ENCODE assay signal across 14 cellular contexts in genomic region chr13:110024646-110024980, GRCh38.
DNase-seq lines count a peak whose midpoint lies in the region; ATAC-seq and TF ChIP-seq lines count a peak whose summit lies in the region.
"Had no signal": no experiment of that assay in that cellular context is flagged by ENCODE, and none has a peak within 500 bp of the region (broad histone marks: within the 10 kb centered on the region; RNA-seq: fewer than 3 reads in every experiment).

No MANE protein-coding gene starts in this region.

- 0% methylated on average over 1 of the region's 1 CpG for WGBS in gastroesophageal sphincter (ENCODE audit: low coverage in 1 of 2), 2 donors
- WGBS in sigmoid colon, 2 donors, result 0 to 1% methylated on average over 1 of the region's 1 CpG

- H3K27ac ChIP-seq in BLaER1 treated with 17β-estradiol and CSF1 and Interleukin-3, amounts not matched to agents 10 nM and 100 nM, result peak overlapping the region in 5 of 11 experiments; percentile 39 to 66 (median 52); a peak in 5 of 22 replicates
- H3K27ac ChIP-seq in gastroesophageal sphincter (peak overlapping the region; percentile 84 to 93 (median 88)), sigmoid colon (peak overlapping the region; percentile 74 to 86 (median 80)), upper lobe of right lung (no peak overlapping the region)
- H3K27ac ChIP-seq: spleen had no signal

- H3K27me3 ChIP-seq in BLaER1 treated with 17β-estradiol and CSF1 and Interleukin-3, amounts not matched to agents 10 nM and 100 nM, result no peaks in the 10 kb centered on the region
- H3K27me3 ChIP-seq in adipocyte (replicated peaks; ENCODE audit: control insufficient read depth, insufficient read depth, low read length), result no peaks in the 10 kb centered on the region
- H3K27me3 ChIP-seq in gastroesophageal sphincter, result no peaks in the 10 kb centered on the region
- no peaks in the 10 kb centered on the region for H3K27me3 ChIP-seq in sigmoid colon
- H3K27me3 ChIP-seq in upper lobe of right lung, result no peaks in the 10 kb centered on the region
- H3K27me3 ChIP-seq: SJCRH30 had no signal

- peaks cover 13 to 31% (median 21%) of the 10 kb centered on the region in 10 experiments for H3K4me1 ChIP-seq in BLaER1 treated with 17β-estradiol and CSF1 and Interleukin-3, amounts not matched to agents 10 nM and 100 nM
- peaks cover 16% of the 10 kb centered on the region for H3K4me1 ChIP-seq in adipocyte (ENCODE audit: control insufficient read depth, insufficient read depth, low read length)
- peaks cover 4 to 22% (median 10%) of the 10 kb centered on the region in 3 donors for H3K4me1 ChIP-seq in gastroesophageal sphincter
- peaks cover 0 to 21% (median 19%) of the 10 kb centered on the region in 4 donors for H3K4me1 ChIP-seq in sigmoid colon
- H3K4me1 ChIP-seq in upper lobe of right lung, result no peaks in the 10 kb centered on the region
- H3K4me1 ChIP-seq: spleen had no signal

- H3K36me3 ChIP-seq in BLaER1 treated with 17β-estradiol and CSF1 and Interleukin-3, amounts not matched to agents 10 nM and 100 nM, result peaks cover 0 to 14% (median 0%) of the 10 kb centered on the region in 11 experiments; a peak in 1 of 22 replicates
- no peaks in the 10 kb centered on the region for H3K36me3 ChIP-seq in adipocyte (ENCODE audit: control insufficient read depth, insufficient read depth, low read length, severe bottlenecking)
- H3K36me3 ChIP-seq in gastroesophageal sphincter, result no peaks in the 10 kb centered on the region
- H3K36me3 ChIP-seq in sigmoid colon, result no peaks in the 10 kb centered on the region
- H3K36me3 ChIP-seq in upper lobe of right lung, result no peaks in the 10 kb centered on the region
- H3K36me3 ChIP-seq: SJCRH30, spleen had no signal

- DNase-seq in adipocyte (ENCODE audit: low read depth) (no peak), sigmoid colon (no peak), HK-2 (ENCODE audit: unreplicated experiment) (no peak), upper lobe of right lung (no peak)
- DNase-seq in effector CD8-positive, alpha-beta T cell (lab: John Stamatoyannopoulos, UW), result no peak
- DNase-seq: activated B cell treated with CpG ODN at 0.5 μM for 24 hours; activated naive CD8-positive, alpha-beta T cell treated with anti-CD3 and anti-CD28 coated beads, Interleukin-2, amount 10 ng/mL, durations not matched to agents 7 days and 5 days; endodermal cell; spleen; T-helper 17 cell had no signal

- H3K9ac ChIP-seq in BLaER1 treated with 17β-estradiol and CSF1 and Interleukin-3, amounts not matched to agents 10 nM and 100 nM, result peak overlapping the region in 3 of 11 experiments; percentile 37 to 61 (median 53); a peak in 4 of 22 replicates
- peak overlapping the region; percentile 35 for H3K9ac ChIP-seq in adipocyte (ENCODE audit: low read length)

- TF ChIP-seq CTCF in gastroesophageal sphincter (IDR thresholded peaks at IDR 0.05) (no peak), sigmoid colon (IDR thresholded peaks at IDR 0.05) (no peak), upper lobe of right lung (IDR thresholded peaks at IDR 0.05) (no peak)

- TF ChIP-seq POLR2A in gastroesophageal sphincter (IDR thresholded peaks at IDR 0.05), result no peak
- no peak for TF ChIP-seq POLR2A in sigmoid colon (IDR thresholded peaks at IDR 0.05)

- peak overlapping the region; percentile 64 to 92 (median 84); a peak in 21 of 22 replicates for H3K4me2 ChIP-seq in BLaER1 treated with 17β-estradiol and CSF1 and Interleukin-3, amounts not matched to agents 10 nM and 100 nM

- peaks cover 0 to 44% (median 12%) of the 10 kb centered on the region in 11 experiments; a peak in 15 of 22 replicates for H3K9me3 ChIP-seq in BLaER1 treated with 17β-estradiol and CSF1 and Interleukin-3, amounts not matched to agents 10 nM and 100 nM (replicated peaks in 1 of 11)
- H3K9me3 ChIP-seq in adipocyte (ENCODE audit: control insufficient read depth, low read length) (peaks cover 8% of the 10 kb centered on the region), gastroesophageal sphincter (no peaks in the 10 kb centered on the region), sigmoid colon (no peaks in the 10 kb centered on the region), upper lobe of right lung (no peaks in the 10 kb centered on the region)
- H3K9me3 ChIP-seq: SJCRH30, spleen had no signal

- H3K4me3 ChIP-seq in BLaER1 treated with 17β-estradiol and CSF1 and Interleukin-3, amounts not matched to agents 10 nM and 100 nM, result peak overlapping the region in 2 of 10 experiments; percentile 22 to 30; a peak in 1 of 20 replicates
- H3K4me3 ChIP-seq in adipocyte (ENCODE audit: low read length), result no peak overlapping the region
- H3K4me3 ChIP-seq in gastroesophageal sphincter, result no peak overlapping the region
- no peak overlapping the region for H3K4me3 ChIP-seq in sigmoid colon
- no peak overlapping the region for H3K4me3 ChIP-seq in upper lobe of right lung
- H3K4me3 ChIP-seq: spleen had no signal

- intact Hi-C loops in sigmoid colon (cut with DNase I) (loop anchor here (5.0 to 10.0 kb wide), 3 partner anchors 127 to 870 kb away; no protein-coding TSS in a partner anchor), upper lobe of right lung (cut with DNase I) (no loop called here)

- H4K20me1 ChIP-seq in BLaER1 treated with 17β-estradiol and CSF1 and Interleukin-3, amounts not matched to agents 10 nM and 100 nM, result no peaks in the 10 kb centered on the region

- ATAC-seq in gastroesophageal sphincter (no peak), GM19467 (IDR thresholded peaks at IDR 0.05; ENCODE audit: unreplicated experiment) (no peak), upper lobe of right lung (no peak)
- ATAC-seq: T-helper 17 cell had no signal

- TF ChIP-seq EP300 in gastroesophageal sphincter (IDR thresholded peaks at IDR 0.05) (no peak), sigmoid colon (IDR thresholded peaks at IDR 0.05) (no peak)
